In the genomic region with DNA sequence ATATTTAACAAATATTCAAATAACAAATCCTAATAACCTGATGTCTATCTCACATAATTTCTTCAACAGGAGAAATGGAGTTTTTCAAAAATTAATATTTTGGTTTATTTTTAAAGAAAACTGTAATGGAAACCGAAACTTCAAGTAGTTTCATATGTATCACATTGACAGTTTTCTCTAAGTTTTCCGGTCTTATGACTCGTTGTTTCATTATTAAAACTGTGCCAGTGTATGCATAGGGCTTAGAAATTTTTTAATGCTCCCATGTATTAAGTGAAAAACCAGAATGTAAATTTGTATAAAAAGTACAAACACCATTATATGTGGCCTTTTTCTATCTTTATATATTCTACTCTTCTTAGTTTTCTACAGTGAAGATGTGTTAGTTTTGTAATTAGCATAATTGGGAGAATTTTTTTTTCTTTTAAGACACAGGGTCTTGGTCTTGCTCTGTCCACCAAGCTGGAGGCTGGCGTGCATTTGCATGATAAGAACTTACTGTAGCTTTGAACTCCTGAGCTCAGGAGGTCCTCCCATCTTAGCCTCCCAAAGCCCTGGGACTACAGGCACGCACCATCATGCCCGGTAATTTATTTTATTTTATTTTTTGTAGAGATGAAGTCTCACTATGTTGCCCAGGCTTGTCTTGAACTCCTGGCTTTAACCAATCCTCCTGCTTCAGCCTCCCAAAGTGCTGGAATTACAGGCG, we compare ENCODE assay signal across 1 cellular context.
TF ChIP-seq lines count a peak whose summit lies in the region.

No MANE protein-coding gene starts in this region.

TF ChIP-seq in HepG2, 621 proteins besides CTCF, POLR2A, EP300 and RAD21 (continued from another document):
- TF ChIP-seq PCBP2 (optimal IDR thresholded peaks at IDR 0.05; ENCODE audit: low read depth, low read length, poor library complexity, severe bottlenecking) (no peak), SATB2 (CRISPR knock-in tag; IDR thresholded peaks at IDR 0.05) (no peak), FOXA3 (CRISPR knock-in tag; IDR thresholded peaks at IDR 0.05) (no peak), ZNF329 (CRISPR knock-in tag; IDR thresholded peaks at IDR 0.05; ENCODE audit: low read depth) (no peak), TEAD2 (CRISPR knock-in tag; IDR thresholded peaks at IDR 0.05) (no peak)
- TF ChIP-seq, protein P1, sequence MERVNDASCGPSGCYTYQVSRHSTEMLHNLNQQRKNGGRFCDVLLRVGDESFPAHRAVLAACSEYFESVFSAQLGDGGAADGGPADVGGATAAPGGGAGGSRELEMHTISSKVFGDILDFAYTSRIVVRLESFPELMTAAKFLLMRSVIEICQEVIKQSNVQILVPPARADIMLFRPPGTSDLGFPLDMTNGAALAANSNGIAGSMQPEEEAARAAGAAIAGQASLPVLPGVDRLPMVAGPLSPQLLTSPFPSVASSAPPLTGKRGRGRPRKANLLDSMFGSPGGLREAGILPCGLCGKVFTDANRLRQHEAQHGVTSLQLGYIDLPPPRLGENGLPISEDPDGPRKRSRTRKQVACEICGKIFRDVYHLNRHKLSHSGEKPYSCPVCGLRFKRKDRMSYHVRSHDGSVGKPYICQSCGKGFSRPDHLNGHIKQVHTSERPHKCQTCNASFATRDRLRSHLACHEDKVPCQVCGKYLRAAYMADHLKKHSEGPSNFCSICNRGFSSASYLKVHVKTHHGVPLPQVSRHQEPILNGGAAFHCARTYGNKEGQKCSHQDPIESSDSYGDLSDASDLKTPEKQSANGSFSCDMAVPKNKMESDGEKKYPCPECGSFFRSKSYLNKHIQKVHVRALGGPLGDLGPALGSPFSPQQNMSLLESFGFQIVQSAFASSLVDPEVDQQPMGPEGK (CRISPR knock-in tag; IDR thresholded peaks at IDR 0.05), result no peak
- TF ChIP-seq, protein P2, sequence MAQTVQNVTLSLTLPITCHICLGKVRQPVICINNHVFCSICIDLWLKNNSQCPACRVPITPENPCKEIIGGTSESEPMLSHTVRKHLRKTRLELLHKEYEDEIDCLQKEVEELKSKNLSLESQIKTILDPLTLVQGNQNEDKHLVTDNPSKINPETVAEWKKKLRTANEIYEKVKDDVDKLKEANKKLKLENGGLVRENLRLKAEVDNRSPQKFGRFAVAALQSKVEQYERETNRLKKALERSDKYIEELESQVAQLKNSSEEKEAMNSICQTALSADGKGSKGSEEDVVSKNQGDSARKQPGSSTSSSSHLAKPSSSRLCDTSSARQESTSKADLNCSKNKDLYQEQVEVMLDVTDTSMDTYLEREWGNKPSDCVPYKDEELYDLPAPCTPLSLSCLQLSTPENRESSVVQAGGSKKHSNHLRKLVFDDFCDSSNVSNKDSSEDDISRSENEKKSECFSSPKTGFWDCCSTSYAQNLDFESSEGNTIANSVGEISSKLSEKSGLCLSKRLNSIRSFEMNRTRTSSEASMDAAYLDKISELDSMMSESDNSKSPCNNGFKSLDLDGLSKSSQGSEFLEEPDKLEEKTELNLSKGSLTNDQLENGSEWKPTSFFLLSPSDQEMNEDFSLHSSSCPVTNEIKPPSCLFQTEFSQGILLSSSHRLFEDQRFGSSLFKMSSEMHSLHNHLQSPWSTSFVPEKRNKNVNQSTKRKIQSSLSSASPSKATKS (CRISPR knock-in tag; IDR thresholded peaks at IDR 0.05), result no peak
- TF ChIP-seq, protein P3, sequence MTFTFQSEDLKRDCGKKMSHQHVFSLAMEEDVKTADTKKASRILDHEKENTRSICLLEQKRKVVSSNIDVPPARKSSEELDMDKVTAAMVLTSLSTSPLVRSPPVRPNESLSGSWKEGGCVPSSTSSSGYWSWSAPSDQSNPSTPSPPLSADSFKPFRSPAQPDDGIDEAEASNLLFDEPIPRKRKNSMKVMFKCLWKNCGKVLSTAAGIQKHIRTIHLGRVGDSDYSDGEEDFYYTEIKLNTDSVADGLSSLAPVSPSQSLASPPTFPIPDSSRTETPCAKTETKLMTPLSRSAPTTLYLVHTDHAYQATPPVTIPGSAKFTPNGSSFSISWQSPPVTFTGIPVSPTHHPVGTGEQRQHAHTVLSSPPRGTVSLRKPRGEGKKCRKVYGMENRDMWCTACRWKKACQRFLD (CRISPR knock-in tag; IDR thresholded peaks at IDR 0.05; ENCODE audit: borderline replicate concordance), result no peak
- TF ChIP-seq, protein P4, sequence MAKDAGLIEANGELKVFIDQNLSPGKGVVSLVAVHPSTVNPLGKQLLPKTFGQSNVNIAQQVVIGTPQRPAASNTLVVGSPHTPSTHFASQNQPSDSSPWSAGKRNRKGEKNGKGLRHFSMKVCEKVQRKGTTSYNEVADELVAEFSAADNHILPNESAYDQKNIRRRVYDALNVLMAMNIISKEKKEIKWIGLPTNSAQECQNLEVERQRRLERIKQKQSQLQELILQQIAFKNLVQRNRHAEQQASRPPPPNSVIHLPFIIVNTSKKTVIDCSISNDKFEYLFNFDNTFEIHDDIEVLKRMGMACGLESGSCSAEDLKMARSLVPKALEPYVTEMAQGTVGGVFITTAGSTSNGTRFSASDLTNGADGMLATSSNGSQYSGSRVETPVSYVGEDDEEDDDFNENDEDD (CRISPR knock-in tag; IDR thresholded peaks at IDR 0.05; ENCODE audit: borderline replicate concordance), result no peak
- TF ChIP-seq, protein P5, sequence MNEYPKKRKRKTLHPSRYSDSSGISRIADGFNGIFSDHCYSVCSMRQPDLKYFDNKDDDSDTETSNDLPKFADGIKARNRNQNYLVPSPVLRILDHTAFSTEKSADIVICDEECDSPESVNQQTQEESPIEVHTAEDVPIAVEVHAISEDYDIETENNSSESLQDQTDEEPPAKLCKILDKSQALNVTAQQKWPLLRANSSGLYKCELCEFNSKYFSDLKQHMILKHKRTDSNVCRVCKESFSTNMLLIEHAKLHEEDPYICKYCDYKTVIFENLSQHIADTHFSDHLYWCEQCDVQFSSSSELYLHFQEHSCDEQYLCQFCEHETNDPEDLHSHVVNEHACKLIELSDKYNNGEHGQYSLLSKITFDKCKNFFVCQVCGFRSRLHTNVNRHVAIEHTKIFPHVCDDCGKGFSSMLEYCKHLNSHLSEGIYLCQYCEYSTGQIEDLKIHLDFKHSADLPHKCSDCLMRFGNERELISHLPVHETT (CRISPR knock-in tag; conservative IDR thresholded peaks at IDR 0.05), result no peak
TF ChIP-seq in HepG2: peak in this region for 0.
